ENCODE assay signal across 16 cellular contexts in the genomic region with DNA sequence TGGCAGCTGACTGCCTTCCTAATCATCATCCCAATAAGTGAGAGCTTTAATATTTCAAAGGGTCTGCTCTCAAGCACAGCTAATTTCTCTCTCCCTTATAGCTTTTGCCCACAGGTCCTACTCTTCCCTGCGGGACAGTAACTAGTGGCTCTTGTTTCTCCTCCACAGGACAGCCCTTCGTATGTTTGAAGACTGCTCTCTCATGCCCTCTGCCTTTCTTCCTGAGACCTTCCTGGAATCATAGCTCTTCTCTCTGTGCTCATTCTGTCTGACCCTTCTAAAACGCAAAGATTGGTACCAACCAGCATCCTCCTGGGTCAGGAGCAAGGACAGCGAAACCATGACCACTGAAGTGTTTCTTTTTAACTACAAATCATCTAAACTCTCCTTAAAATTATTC.
"Had no signal": no experiment of that assay in that cellular context is flagged by ENCODE, and none has a peak within 500 bp of the region (broad histone marks: within the 10 kb centered on the region; RNA-seq: fewer than 3 reads in every experiment).

No MANE protein-coding gene starts in this region.

- H3K36me3 Mint-ChIP-seq: activated naive CD8-positive, alpha-beta T cell; brain had no signal

- H3K27me3 ChIP-seq: sigmoid colon had no signal

- H3K27ac ChIP-seq: epithelial cell of prostate, psoas muscle, sigmoid colon, stomach had no signal

- H3K4me1 Mint-ChIP-seq: activated B cell treated with CpG ODN at 0.5 μM for 24 hours; brain; central memory CD8-positive, alpha-beta T cell had no signal

- H3K36me3 ChIP-seq: sigmoid colon, stomach had no signal

- H3K9me3 Mint-ChIP-seq: activated B cell treated with CpG ODN at 0.5 μM for 24 hours; activated CD8-positive, alpha-beta T cell treated with anti-CD3 and anti-CD28 coated beads for 36 hours; brain; central memory CD8-positive, alpha-beta T cell had no signal

- H3K4me3 ChIP-seq: psoas muscle, sigmoid colon, stomach had no signal

- DNase-seq: activated B cell treated with CpG ODN at 0.5 μM for 24 hours; activated CD4-positive, alpha-beta T cell treated with anti-CD3 and anti-CD28 coated beads for 48 hours; activated CD8-positive, alpha-beta memory T cell treated with anti-CD3 and anti-CD28 coated beads, Interleukin-2, amount 50 U/mL, for 4 hours; activated CD8-positive, alpha-beta T cell treated with anti-CD3 and anti-CD28 coated beads for 36 hours; activated gamma-delta T cell; activated T-cell treated with anti-CD3 and anti-CD28 coated beads, Interleukin-2, amount 50 U/mL, for 48 hours; amniotic stem cell; effector memory CD4-positive, alpha-beta T cell; psoas muscle; sigmoid colon; stimulated activated CD4-positive, alpha-beta T cell treated with anti-CD3 and anti-CD28 coated beads, Interleukin-1b, Interleukin-23, amount 100 ng/mL, for 48 hours; stomach had no signal

- ATAC-seq: activated CD8-positive, alpha-beta T cell treated with anti-CD3 and anti-CD28 coated beads for 36 hours; psoas muscle had no signal

- H3K4me1 ChIP-seq: psoas muscle, sigmoid colon, stomach had no signal

- H3K27ac Mint-ChIP-seq: activated B cell treated with CpG ODN at 0.5 μM for 24 hours; activated CD8-positive, alpha-beta T cell treated with anti-CD3 and anti-CD28 coated beads for 36 hours; activated naive CD8-positive, alpha-beta T cell; brain had no signal

- H3K4me3 Mint-ChIP-seq: activated B cell treated with CpG ODN at 0.5 μM for 24 hours; activated CD8-positive, alpha-beta T cell treated with anti-CD3 and anti-CD28 coated beads for 36 hours; activated naive CD8-positive, alpha-beta T cell; brain; central memory CD8-positive, alpha-beta T cell had no signal

- H3K9me3 ChIP-seq: psoas muscle, sigmoid colon, stomach had no signal
